ENCODE assay signal across 11 cellular contexts in the genomic region with DNA sequence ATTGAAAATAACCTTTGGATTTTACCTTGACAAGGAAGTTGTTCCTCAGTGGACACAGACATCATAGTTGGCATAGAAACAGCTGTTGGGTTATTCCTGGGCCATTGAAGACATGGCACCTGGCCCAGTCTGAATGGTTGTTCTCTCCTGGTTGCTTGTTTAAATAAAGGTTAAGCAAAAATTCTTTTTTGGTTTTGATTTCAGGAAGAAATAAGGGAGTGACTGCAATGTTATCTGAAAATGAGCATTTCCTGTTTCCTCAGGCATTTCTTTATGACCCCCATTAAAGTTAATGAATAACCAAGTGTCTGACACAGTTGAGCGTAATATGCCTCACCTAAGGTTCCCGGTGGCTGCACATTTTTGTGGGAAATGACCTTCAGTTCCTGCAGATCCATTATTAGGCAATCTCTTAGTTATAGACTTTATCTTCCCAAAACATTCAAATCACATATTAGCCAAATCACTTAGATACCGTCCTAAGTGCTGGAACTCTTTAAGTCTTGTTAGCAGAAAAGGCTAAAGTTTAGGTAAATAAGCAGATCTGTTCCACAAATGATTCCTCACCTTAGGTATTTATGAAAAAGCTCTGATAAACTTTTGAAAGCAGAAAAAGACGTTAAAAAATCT.
A peak's percentile ranks its signal among the peaks of the same experiment; 100 is the strongest.
DNase-seq lines count a peak whose midpoint lies in the region; ATAC-seq, FAIRE-seq and TF ChIP-seq lines count a peak whose summit lies in the region.
"Had no signal": no experiment of that assay in that cellular context is flagged by ENCODE, and none has a peak within 500 bp of the region (broad histone marks: within the 10 kb centered on the region; RNA-seq: fewer than 3 reads in every experiment).

No MANE protein-coding gene starts in this region.

- BruUV-seq in PC-3 (replicated peaks; lab: Mats Ljungman, UMichigan): no TSS peak

- POLR2A ChIA-PET in PC-3 (lab: Charles Lee; ENCODE audit: unreplicated experiment): no interaction called here

- H3K9me3 Mint-ChIP-seq in activated T-cell treated with anti-CD3 and anti-CD28 coated beads, Interleukin-2, amount 50 U/mL, for 72 hours: peaks cover 8 to 14% of the 10 kb centered on the region in 2 donors

- no peaks in the 10 kb centered on the region for H3K27me3 Mint-ChIP-seq in activated T-cell treated with anti-CD3 and anti-CD28 coated beads, Interleukin-2, amount 50 U/mL, for 72 hours (ENCODE audit: low read depth)

- no peaks in the 10 kb centered on the region for H3K79me2 ChIP-seq in PC-3 (ENCODE audit: low read length)

- peaks cover 4% of the 10 kb centered on the region for H3F3A ChIP-seq in PC-3 (ENCODE audit: low read length, unreplicated experiment)

- H3K27ac Mint-ChIP-seq in activated T-cell treated with anti-CD3 and anti-CD28 coated beads, Interleukin-2, amount 50 U/mL, for 72 hours: no peak overlapping the region

- in situ Hi-C loops in brain microvascular endothelial cell (cut with HindIII; ENCODE audit: low pct_ligation_motif_present, low sequenced_read_pairs): no loop called here

- H3K36me3 ChIP-seq in PC-3 (ENCODE audit: low read depth, low read length) (no peaks in the 10 kb centered on the region), pancreas (no peaks in the 10 kb centered on the region), brain microvascular endothelial cell (replicated peaks) (no peaks in the 10 kb centered on the region)

- 3 to 7% methylated on average over 4 of the region's 4 CpGs for WGBS in pancreas, 2 donors

- no peaks in the 10 kb centered on the region for H3K27me3 ChIP-seq in PC-3 (ENCODE audit: low read length)
- H3K27me3 ChIP-seq in pancreas: no peaks in the 10 kb centered on the region
- no peaks in the 10 kb centered on the region for H3K27me3 ChIP-seq in brain microvascular endothelial cell (replicated peaks)

- H3K4me2 ChIP-seq in PC-3 (ENCODE audit: low read length): peak overlapping the region; percentile 48

- peaks cover 33% of the 10 kb centered on the region for H3K4me1 ChIP-seq in PC-3 (ENCODE audit: insufficient read depth, low read length)
- peaks cover 7 to 34% (median 18%) of the 10 kb centered on the region in 3 donors for H3K4me1 ChIP-seq in pancreas

- no peaks in the 10 kb centered on the region for H3K4me1 Mint-ChIP-seq in activated T-cell treated with anti-CD3 and anti-CD28 coated beads, Interleukin-2, amount 50 U/mL, for 72 hours (ENCODE audit: low read depth)

- H3K27ac ChIP-seq in PC-3 (ENCODE audit: low read length) (peak overlapping the region; percentile 91), pancreas (peak overlapping the region; percentile 13 to 87 (median 64)), brain microvascular endothelial cell (no peak overlapping the region), substantia nigra (ENCODE audit: low read depth, low read length, poor library complexity, severe bottlenecking) (no peak overlapping the region)

- FAIRE-seq in pancreas (lab: Jason Lieb, UNC): peak; percentile 78

- peak overlapping the region; percentile 63 for H3K9ac ChIP-seq in PC-3 (ENCODE audit: low read length)

- TF ChIP-seq CTCF in PC-3 (conservative IDR thresholded peaks at IDR 0.05; ENCODE audit: low read depth, low read length) (no peak), fibroblast of pulmonary artery (IDR thresholded peaks at IDR 0.05; ENCODE audit: low read length, missing control alignments) (no peak), pancreas (IDR thresholded peaks at IDR 0.05) (no peak), brain microvascular endothelial cell (IDR thresholded peaks at IDR 0.05; ENCODE audit: low read depth, low read length, missing control alignments) (no peak)

- DNase-seq in H4 (ENCODE audit: low spot score) (peak; percentile 78), PC-3 (peak; percentile 96), fibroblast of pulmonary artery (ENCODE audit: low read depth) (peak; percentile 33), pancreas (peak in 4 of 6 donors; percentile 77 to 86 (median 80)), T-helper 2 cell (no peak), brain microvascular endothelial cell (no peak), substantia nigra (lab: John Stamatoyannopoulos, UW) (no peak)
- DNase-seq in activated T-cell treated with anti-CD3 and anti-CD28 coated beads, Interleukin-2, amount 50 U/mL, for 72 hours: no peak
- DNase-seq: COR-L47, NCI-H1417 had no signal

- H3K4me3 Mint-ChIP-seq in activated T-cell treated with anti-CD3 and anti-CD28 coated beads, Interleukin-2, amount 50 U/mL, for 72 hours: no peak overlapping the region

- H3K9me2 ChIP-seq in PC-3 (replicated peaks; ENCODE audit: low read length): no peaks in the 10 kb centered on the region

- no peaks in the 10 kb centered on the region for H4K20me1 ChIP-seq in PC-3 (ENCODE audit: low read length)

- no peak overlapping the region for H3K4me3 ChIP-seq in PC-3 (ENCODE audit: low read length)
- no peak overlapping the region for H3K4me3 ChIP-seq in fibroblast of pulmonary artery (replicated peaks; ENCODE audit: low read depth, low read length)
- H3K4me3 ChIP-seq in pancreas: no peak overlapping the region
- H3K4me3 ChIP-seq in brain microvascular endothelial cell (ENCODE audit: low read depth, low read length): no peak overlapping the region

- H3K36me3 Mint-ChIP-seq in activated T-cell treated with anti-CD3 and anti-CD28 coated beads, Interleukin-2, amount 50 U/mL, for 72 hours (ENCODE audit: insufficient read depth in 2 of 2): peaks cover 7 to 8% of the 10 kb centered on the region in 2 donors

- ATAC-seq in PC-3: peak; percentile 80
- ATAC-seq in pancreas: peak; percentile 87 to 91 (median 89)
- ATAC-seq in activated T-cell treated with anti-CD3 and anti-CD28 coated beads, Interleukin-2, amount 50 U/mL, for 72 hours (replicated peaks in 1 of 2): no peak
- ATAC-seq: esophagus mucosa had no signal

- intact Hi-C loops in PC-3 (cut with micrococcal nuclease) (loop anchor here (2.0 to 10.0 kb wide), 4 partner anchors 149 to 649 kb away; a partner anchor contains a TSS), pancreas (cut with DNase I) (loop anchor here in 1 of 3 donors (10.0 kb wide), 1 partner anchor 641 kb away; no protein-coding TSS in a partner anchor)

- peak overlapping the region; percentile 40; the same call in 1 of the 2 replicates for H2AFZ ChIP-seq in PC-3 (ENCODE audit: low read length)

- 0 out of 2 replicates have a peak, but pooled peaks cover 4% of the 10 kb centered on the region for H3K9me3 ChIP-seq in PC-3 (ENCODE audit: low read length)
- H3K9me3 ChIP-seq in pancreas: no peaks in the 10 kb centered on the region

- CTCF ChIA-PET in PC-3 (lab: Charles Lee): interaction anchor here (0.7 kb wide), 1 partner anchor 649 kb away, joined by 3 read pairs; no protein-coding TSS in a partner anchor

Comparison
In these comparisons a context has a peak if more than half of its experiments do, and no peak if none do; other contexts are left out.
1. DNase-seq: peak in H4 (single experiment), PC-3 (single experiment), fibroblast of pulmonary artery (single experiment) and pancreas (4 of 6); none in T-helper 2 cell (0 of 5), brain microvascular endothelial cell (single experiment), substantia nigra (0 of 49) and activated T-cell treated with anti-CD3 and anti-CD28 coated beads, Interleukin-2, amount 50 U/mL, for 72 hours (0 of 2).
2. ATAC-seq: peak in PC-3 (single experiment) and pancreas (4 of 4); none in activated T-cell treated with anti-CD3 and anti-CD28 coated beads, Interleukin-2, amount 50 U/mL, for 72 hours (0 of 2).
3. H3K27ac ChIP-seq: peak in PC-3 (single experiment) and pancreas (4 of 4); none in brain microvascular endothelial cell (single experiment) and substantia nigra (single experiment).